ENCODE assay signal across 1 cellular context in genomic region chr11:87372068-87372467, GRCh38.
TF ChIP-seq lines count a peak whose summit lies in the region.

No MANE protein-coding gene starts in this region.

TF ChIP-seq in GM12891, 5 proteins besides CTCF, POLR2A, EP300 and RAD21 (continued from another document):
- TF ChIP-seq POU2F2 (IDR thresholded peaks at IDR 0.05; ENCODE audit: low read depth, low read length) (no peak), PAX5 (IDR thresholded peaks at IDR 0.05; ENCODE audit: insufficient read depth, low read length, severe bottlenecking) (no peak), SPI1 (IDR thresholded peaks at IDR 0.05; ENCODE audit: low read depth, low read length) (no peak)
